In the genomic region with DNA sequence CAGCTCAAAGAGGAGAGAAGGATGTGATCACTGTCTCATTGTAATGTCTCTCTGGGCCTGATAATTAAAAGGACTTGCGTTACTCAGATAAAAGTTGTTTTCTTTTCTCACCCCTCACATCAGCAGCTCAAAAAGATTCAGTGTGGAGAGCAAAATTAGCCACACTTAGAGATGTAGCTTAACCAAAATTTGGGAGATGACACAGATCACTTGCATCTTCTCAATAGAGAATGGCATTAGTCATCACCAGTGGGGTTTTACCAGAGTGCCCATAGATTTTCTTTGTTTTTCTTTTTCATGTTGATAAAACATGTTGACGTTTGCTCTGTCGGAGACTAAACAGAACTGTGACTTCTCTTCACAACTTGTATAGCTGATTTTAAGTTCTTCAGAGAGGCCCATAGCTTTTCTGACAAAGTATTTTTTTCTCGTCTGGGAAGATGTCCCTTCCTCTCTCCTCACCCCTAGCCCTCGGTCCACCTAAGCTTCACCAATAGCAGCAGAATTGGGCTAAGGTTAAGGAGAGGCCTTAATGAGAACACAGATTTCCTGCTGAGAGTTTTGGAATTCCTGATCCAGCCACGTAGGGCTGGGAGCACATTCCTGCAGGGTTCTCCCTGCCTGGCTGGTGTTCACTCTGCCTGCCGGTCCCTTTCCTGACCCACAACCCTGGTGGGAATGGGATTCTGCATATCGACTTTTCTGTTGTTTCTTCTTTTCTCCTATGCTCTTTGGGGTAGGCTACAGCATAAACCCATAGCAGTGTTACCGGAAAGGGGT, we compare ENCODE assay signal across 20 cellular contexts.
DNase-seq lines count a peak whose midpoint lies in the region; ATAC-seq lines count a peak whose summit lies in the region.
"Had no signal": no experiment of that assay in that cellular context is flagged by ENCODE, and none has a peak within 500 bp of the region (broad histone marks: within the 10 kb centered on the region; RNA-seq: fewer than 3 reads in every experiment).

No MANE protein-coding gene starts in this region.

- H3K4me3 Mint-ChIP-seq in stimulated activated effector memory CD8-positive, alpha-beta T cell treated with anti-CD3 and anti-CD28 coated beads, Interleukin-12 subunit alpha, Interleukin-12 subunit beta, amount 100 ng/mL, for 72 hours, result no peak overlapping the region
- H3K4me3 Mint-ChIP-seq: B cell had no signal

- H3K36me3 Mint-ChIP-seq in activated naive CD4-positive, alpha-beta T cell treated with anti-CD3 and anti-CD28 coated beads, Interleukin-2, amount 50 U/mL, for 72 hours, result no peaks in the 10 kb centered on the region
- no peaks in the 10 kb centered on the region for H3K36me3 Mint-ChIP-seq in stimulated activated effector memory CD8-positive, alpha-beta T cell treated with anti-CD3 and anti-CD28 coated beads, Interleukin-12 subunit alpha, Interleukin-12 subunit beta, amount 100 ng/mL, for 72 hours

- peak; percentile 22 to 91 for ATAC-seq in activated naive CD4-positive, alpha-beta T cell treated with anti-CD3 and anti-CD28 coated beads, Interleukin-2, amount 50 U/mL, for 72 hours
- ATAC-seq in stimulated activated effector memory CD8-positive, alpha-beta T cell treated with anti-CD3 and anti-CD28 coated beads, Interleukin-12 subunit alpha, Interleukin-12 subunit beta, amount 100 ng/mL, for 72 hours, result peak; percentile 63
- ATAC-seq in GM21825 (IDR thresholded peaks at IDR 0.05; ENCODE audit: unreplicated experiment), result no peak
- ATAC-seq: PC-3 had no signal

- peaks cover 6% of the 10 kb centered on the region for H3K4me1 Mint-ChIP-seq in stimulated activated effector memory CD8-positive, alpha-beta T cell treated with anti-CD3 and anti-CD28 coated beads, Interleukin-12 subunit alpha, Interleukin-12 subunit beta, amount 100 ng/mL, for 72 hours
- H3K4me1 Mint-ChIP-seq: B cell had no signal

- H3K9me3 Mint-ChIP-seq in activated naive CD4-positive, alpha-beta T cell treated with anti-CD3 and anti-CD28 coated beads, Interleukin-2, amount 50 U/mL, for 72 hours, result no peaks in the 10 kb centered on the region
- no peaks in the 10 kb centered on the region for H3K9me3 Mint-ChIP-seq in stimulated activated effector memory CD8-positive, alpha-beta T cell treated with anti-CD3 and anti-CD28 coated beads, Interleukin-12 subunit alpha, Interleukin-12 subunit beta, amount 100 ng/mL, for 72 hours

- H3K27ac Mint-ChIP-seq in activated naive CD4-positive, alpha-beta T cell treated with anti-CD3 and anti-CD28 coated beads, Interleukin-2, amount 50 U/mL, for 72 hours, result no peak overlapping the region
- H3K27ac Mint-ChIP-seq in stimulated activated effector memory CD8-positive, alpha-beta T cell treated with anti-CD3 and anti-CD28 coated beads, Interleukin-12 subunit alpha, Interleukin-12 subunit beta, amount 100 ng/mL, for 72 hours, result no peak overlapping the region
- H3K27ac Mint-ChIP-seq: B cell had no signal

- DNase-seq in activated naive CD4-positive, alpha-beta T cell treated with anti-CD3 and anti-CD28 coated beads, Interleukin-2, amount 50 U/mL, for 72 hours (ENCODE audit: low spot score in 2 of 2), result no peak
- no peak for DNase-seq in activated naive CD4-positive, alpha-beta T cell (lab: John Stamatoyannopoulos, UW)
- DNase-seq in astrocyte of the hippocampus (ENCODE audit: low read depth, low spot score), result peak; percentile 60
- peak; percentile 76 for DNase-seq in islet precursor cell
- no peak for DNase-seq in stimulated activated effector memory CD8-positive, alpha-beta T cell treated with anti-CD3 and anti-CD28 coated beads, Interleukin-12 subunit alpha, Interleukin-12 subunit beta, amount 100 ng/mL, for 72 hours (ENCODE audit: low spot score in 2 of 2)
- no peak for DNase-seq in activated CD8-positive, alpha-beta memory T cell treated with anti-CD3 and anti-CD28 coated beads for 24 hours
- DNase-seq in activated gamma-delta T cell (lab: John Stamatoyannopoulos, UW), result no peak
- DNase-seq: DND-41, HCEC 1CT, KBM-7, MV-4-11, NCI-H1417, NCI-H187 treated with DMSO at 0.1 percent for 48 hours, NCI-H226, NCI-H524, PC-3, RPMI8226, SHP77 treated with DMSO at 0.1 percent for 48 hours had no signal

Comparison
In these comparisons a context has a peak if more than half of its experiments do, and no peak if none do; other contexts are left out.
1. DNase-seq: peak in astrocyte of the hippocampus (single experiment) and islet precursor cell (single experiment); none in activated naive CD4-positive, alpha-beta T cell treated with anti-CD3 and anti-CD28 coated beads, Interleukin-2, amount 50 U/mL, for 72 hours (0 of 2), activated naive CD4-positive, alpha-beta T cell (0 of 4), stimulated activated effector memory CD8-positive, alpha-beta T cell treated with anti-CD3 and anti-CD28 coated beads, Interleukin-12 subunit alpha, Interleukin-12 subunit beta, amount 100 ng/mL, for 72 hours (0 of 2), activated CD8-positive, alpha-beta memory T cell treated with anti-CD3 and anti-CD28 coated beads for 24 hours (single experiment) and activated gamma-delta T cell (single experiment).